11 cellular contexts compared by ENCODE assay signal in genomic region chr6:160071805-160072687, GRCh38. TPM values are rescaled to one million over a fixed set of nuclear protein-coding genes. Genes with fewer than 3 reads are reported as not detected.
DNase-seq lines count a peak whose midpoint lies in the region; ATAC-seq and TF ChIP-seq lines count a peak whose summit lies in the region.
"Had no signal": no experiment of that assay in that cellular context is flagged by ENCODE, and none has a peak within 500 bp of the region (broad histone marks: within the 10 kb centered on the region; RNA-seq: fewer than 3 reads in every experiment).

No MANE protein-coding gene starts in this region.

- peaks cover 68% of the 10 kb centered on the region for H3K36me3 Mint-ChIP-seq in activated CD4-positive, alpha-beta T cell treated with anti-CD3 and anti-CD28 coated beads for 36 hours (ENCODE audit: low read depth)
- peaks cover 44% of the 10 kb centered on the region for H3K36me3 Mint-ChIP-seq in natural killer cell treated with Interleukin-12 subunit alpha and Interleukin-12 subunit beta and Interleukin-15 and Interleukin-18, amount 100 ng/mL, for 72 hours

- peak; percentile 48 for TF ChIP-seq CTCF in brain microvascular endothelial cell (IDR thresholded peaks at IDR 0.05; ENCODE audit: low read depth, low read length, missing control alignments)

- peaks cover 67% of the 10 kb centered on the region for H3K36me3 ChIP-seq in brain microvascular endothelial cell (replicated peaks)

- CTCF ChIA-PET in activated CD4-positive, alpha-beta T cell treated with anti-CD3 and anti-CD28 coated beads for 36 hours (lab: Charles Lee) = interaction anchor here (0.7 to 1.2 kb wide), 3 partner anchors 86 to 122 kb away, joined by 3 to 4 read pairs (median 3); no protein-coding TSS in a partner anchor

- no peaks in the 10 kb centered on the region for H3K27me3 Mint-ChIP-seq in activated CD4-positive, alpha-beta T cell treated with anti-CD3 and anti-CD28 coated beads for 36 hours
- no peaks in the 10 kb centered on the region for H3K27me3 Mint-ChIP-seq in natural killer cell treated with Interleukin-12 subunit alpha and Interleukin-12 subunit beta and Interleukin-15 and Interleukin-18, amount 100 ng/mL, for 72 hours

- peaks cover 26% of the 10 kb centered on the region for H3K4me1 Mint-ChIP-seq in activated CD4-positive, alpha-beta T cell treated with anti-CD3 and anti-CD28 coated beads for 36 hours
- peaks cover 32 to 50% of the 10 kb centered on the region in 2 donors for H3K4me1 Mint-ChIP-seq in natural killer cell treated with Interleukin-12 subunit alpha and Interleukin-12 subunit beta and Interleukin-15 and Interleukin-18, amount 100 ng/mL, for 72 hours (ENCODE audit: low read depth in 2 of 2)

- H3K4me3 Mint-ChIP-seq in activated CD4-positive, alpha-beta T cell treated with anti-CD3 and anti-CD28 coated beads for 36 hours = no peak overlapping the region
- no peak overlapping the region for H3K4me3 Mint-ChIP-seq in natural killer cell treated with Interleukin-12 subunit alpha and Interleukin-12 subunit beta and Interleukin-15 and Interleukin-18, amount 100 ng/mL, for 72 hours

- H3K27ac ChIP-seq in brain microvascular endothelial cell = no peak overlapping the region
- H3K27ac ChIP-seq: parathyroid adenoma had no signal

- POLR2A ChIA-PET in activated CD4-positive, alpha-beta T cell treated with anti-CD3 and anti-CD28 coated beads for 36 hours (lab: Charles Lee) = no interaction called here

- no peak for ATAC-seq in activated CD4-positive, alpha-beta T cell treated with anti-CD3 and anti-CD28 coated beads for 36 hours
- no peak for ATAC-seq in natural killer cell treated with Interleukin-12 subunit alpha and Interleukin-12 subunit beta and Interleukin-15 and Interleukin-18, amount 100 ng/mL, for 72 hours
- ATAC-seq in HG02763 (IDR thresholded peaks at IDR 0.05; ENCODE audit: unreplicated experiment) = no peak
- ATAC-seq in HG03196 (IDR thresholded peaks at IDR 0.05; ENCODE audit: unreplicated experiment) = no peak

- no peaks in the 10 kb centered on the region for H3K9me3 Mint-ChIP-seq in activated CD4-positive, alpha-beta T cell treated with anti-CD3 and anti-CD28 coated beads for 36 hours (ENCODE audit: low read depth)
- no peaks in the 10 kb centered on the region for H3K9me3 Mint-ChIP-seq in natural killer cell treated with Interleukin-12 subunit alpha and Interleukin-12 subunit beta and Interleukin-15 and Interleukin-18, amount 100 ng/mL, for 72 hours

- no peak overlapping the region for H3K4me3 ChIP-seq in brain microvascular endothelial cell (ENCODE audit: low read depth, low read length)

- intact Hi-C loops in activated CD4-positive, alpha-beta T cell treated with anti-CD3 and anti-CD28 coated beads for 36 hours (cut with DNase I, micrococcal nuclease) = no loop called here

- H3K27me3 ChIP-seq in brain microvascular endothelial cell (replicated peaks) = no peaks in the 10 kb centered on the region

- H3K27ac Mint-ChIP-seq in activated CD4-positive, alpha-beta T cell treated with anti-CD3 and anti-CD28 coated beads for 36 hours = no peak overlapping the region
- H3K27ac Mint-ChIP-seq in natural killer cell treated with Interleukin-12 subunit alpha and Interleukin-12 subunit beta and Interleukin-15 and Interleukin-18, amount 100 ng/mL, for 72 hours = peak overlapping the region; percentile 23 to 51

- DNase-seq in activated CD4-positive, alpha-beta T cell treated with anti-CD3 and anti-CD28 coated beads for 36 hours = peak; percentile 17
- DNase-seq in activated CD4-positive, alpha-beta T cell treated with anti-CD3 and anti-CD28 coated beads for 4 hours = no peak
- DNase-seq in Kasumi-1 (lab: John Stamatoyannopoulos, UW) (peak; percentile 1 to 9), brain microvascular endothelial cell (no peak), kidney tubule cell (ENCODE audit: low spot score) (no peak)
- DNase-seq in natural killer cell treated with Interleukin-12 subunit alpha and Interleukin-12 subunit beta and Interleukin-15 and Interleukin-18, amount 100 ng/mL, for 72 hours (ENCODE audit: low spot score) = no peak
- DNase-seq: NCI-H146, RPMI8226 had no signal

- in situ Hi-C loops in brain microvascular endothelial cell (cut with HindIII; ENCODE audit: low pct_ligation_motif_present, low sequenced_read_pairs) = no loop called here

RNA-seq across cellular contexts. Expression of gene SLC22A1, which starts 49.6 kb away (rescaled TPM):
- total RNA-seq in activated CD4-positive, alpha-beta T cell treated with anti-CD3 and anti-CD28 coated beads for 36 hours = 1 to 10 TPM in 1 of 2 experiments, under 1 TPM in 1; 0.78 to 1.2 TPM
- total RNA-seq in natural killer cell treated with Interleukin-12 subunit alpha and Interleukin-12 subunit beta and Interleukin-15 and Interleukin-18, amount 100 ng/mL, for 72 hours = 10 to 100 TPM in 1 of 2 donors, 1 to 10 TPM in 1; 5.8 to 11.0 TPM

Comparison
In these comparisons a context has a peak if more than half of its experiments do, and no peak if none do; other contexts are left out.
1. DNase-seq: peak in activated CD4-positive, alpha-beta T cell treated with anti-CD3 and anti-CD28 coated beads for 36 hours (single experiment) and Kasumi-1 (2 of 2); none in activated CD4-positive, alpha-beta T cell treated with anti-CD3 and anti-CD28 coated beads for 4 hours (0 of 2), brain microvascular endothelial cell (single experiment), natural killer cell treated with Interleukin-12 subunit alpha and Interleukin-12 subunit beta and Interleukin-15 and Interleukin-18, amount 100 ng/mL, for 72 hours (single experiment) and kidney tubule cell (single experiment).